In genomic region chr13:56917966-56918365, GRCh38 we compare ENCODE assay signal across 22 cellular contexts.
DNase-seq lines count a peak whose midpoint lies in the region; ATAC-seq and FAIRE-seq lines count a peak whose summit lies in the region.
"Had no signal": no experiment of that assay in that cellular context is flagged by ENCODE, and none has a peak within 500 bp of the region (broad histone marks: within the 10 kb centered on the region; RNA-seq: fewer than 3 reads in every experiment).

No MANE protein-coding gene starts in this region.

- no peaks in the 10 kb centered on the region for H3K9me3 ChIP-seq in small intestine (ENCODE audit: control insufficient read depth, low read depth)
- H3K9me3 ChIP-seq: BLaER1, Caco-2 had no signal

- peak; percentile 51 for FAIRE-seq in RCC 7860 (lab: Jason Lieb, UNC)
- FAIRE-seq in colon (lab: Jason Lieb, UNC), result peak; percentile 88
- FAIRE-seq in islet of Langerhans (lab: Jason Lieb, UNC), result peak; percentile 5
- FAIRE-seq in small intestine (lab: Jason Lieb, UNC), result peak; percentile 53
- FAIRE-seq: GM12878, H1 had no signal

- H3K27ac ChIP-seq in small intestine (ENCODE audit: low read depth in 1 of 2, low read length in 1 of 2), result no peak overlapping the region
- H3K27ac ChIP-seq: BLaER1, C4-2B, GM23248 had no signal

- H3K4me1 ChIP-seq in small intestine (ENCODE audit: control insufficient read depth in 2 of 2, insufficient read depth in 1 of 2, low read depth in 1 of 2, low read length in 1 of 2), result no peaks in the 10 kb centered on the region
- H3K4me1 ChIP-seq: BLaER1, Caco-2 had no signal

- no peaks in the 10 kb centered on the region for H3K36me3 ChIP-seq in small intestine (ENCODE audit: control insufficient read depth in 2 of 2, insufficient read depth in 2 of 2, low read length in 2 of 2)
- H3K36me3 ChIP-seq: BLaER1 had no signal

- no peaks in the 10 kb centered on the region for H3K27me3 ChIP-seq in small intestine (ENCODE audit: control insufficient read depth in 2 of 2, insufficient read depth in 2 of 2, low read length in 2 of 2)
- H3K27me3 ChIP-seq: BLaER1 had no signal

- CTCF ChIA-PET in activated CD4-positive, alpha-beta T cell treated with anti-CD3 and anti-CD28 coated beads for 36 hours (lab: Charles Lee), result no interaction called here

- H3K4me3 ChIP-seq in small intestine (ENCODE audit: low read depth in 1 of 2, low read length in 2 of 2), result no peak overlapping the region
- H3K4me3 ChIP-seq: BLaER1, GM12878, GM23248 had no signal

- H3K9me3 Mint-ChIP-seq in activated CD4-positive, alpha-beta T cell treated with anti-CD3 and anti-CD28 coated beads for 36 hours (ENCODE audit: low read depth), result peaks cover 3% of the 10 kb centered on the region

- WGBS in small intestine, 3 donors, result 91 to 98% (median 97%) methylated on average over 3 of the region's 3 CpGs

- no peak overlapping the region for H3K4me3 Mint-ChIP-seq in activated CD4-positive, alpha-beta T cell treated with anti-CD3 and anti-CD28 coated beads for 36 hours
- H3K4me3 Mint-ChIP-seq: B cell; CD4-positive, CD25-positive, alpha-beta regulatory T cell; CD8-positive, alpha-beta T cell had no signal

- intact Hi-C loops in activated CD4-positive, alpha-beta T cell treated with anti-CD3 and anti-CD28 coated beads for 36 hours (cut with DNase I, micrococcal nuclease), result no loop called here

- no peak for DNase-seq in RCC 7860 (ENCODE audit: low spot score)
- no peak for DNase-seq in small intestine
- no peak for DNase-seq in NCI-H526 (lab: John Stamatoyannopoulos, UW)
- DNase-seq in NCI-H526 treated with DMSO at 0.1 percent for 48 hours (lab: John Stamatoyannopoulos, UW), result no peak
- no peak for DNase-seq in activated CD4-positive, alpha-beta T cell treated with anti-CD3 and anti-CD28 coated beads for 36 hours
- DNase-seq: Caco-2; CD4-positive, CD25-positive, alpha-beta regulatory T cell; CD8-positive, alpha-beta T cell; DMS153; DND-41; GDM1; GM23248; H7 had no signal

- H3K27ac Mint-ChIP-seq in activated CD4-positive, alpha-beta T cell treated with anti-CD3 and anti-CD28 coated beads for 36 hours, result no peak overlapping the region
- H3K27ac Mint-ChIP-seq: B cell; CD4-positive, CD25-positive, alpha-beta regulatory T cell; CD8-positive, alpha-beta T cell had no signal

- no peaks in the 10 kb centered on the region for H3K36me3 Mint-ChIP-seq in activated CD4-positive, alpha-beta T cell treated with anti-CD3 and anti-CD28 coated beads for 36 hours (ENCODE audit: low read depth)
- H3K36me3 Mint-ChIP-seq: CD4-positive, CD25-positive, alpha-beta regulatory T cell; CD8-positive, alpha-beta T cell had no signal

- no peaks in the 10 kb centered on the region for H3K4me1 Mint-ChIP-seq in activated CD4-positive, alpha-beta T cell treated with anti-CD3 and anti-CD28 coated beads for 36 hours
- H3K4me1 Mint-ChIP-seq: B cell; CD4-positive, CD25-positive, alpha-beta regulatory T cell had no signal

- no peak for ATAC-seq in activated CD4-positive, alpha-beta T cell treated with anti-CD3 and anti-CD28 coated beads for 36 hours
- ATAC-seq in GM19463 (IDR thresholded peaks at IDR 0.05; ENCODE audit: unreplicated experiment), result no peak
- ATAC-seq: CD8-positive, alpha-beta T cell; GM12878; HCT116 had no signal

- POLR2A ChIA-PET in activated CD4-positive, alpha-beta T cell treated with anti-CD3 and anti-CD28 coated beads for 36 hours (lab: Charles Lee), result no interaction called here

- no peaks in the 10 kb centered on the region for H3K27me3 Mint-ChIP-seq in activated CD4-positive, alpha-beta T cell treated with anti-CD3 and anti-CD28 coated beads for 36 hours
- H3K27me3 Mint-ChIP-seq: B cell; CD4-positive, CD25-positive, alpha-beta regulatory T cell had no signal
